In genomic region chr1:199204231-199204630, GRCh38 we compare ENCODE assay signal across 24 cellular contexts.
DNase-seq lines count a peak whose midpoint lies in the region; ATAC-seq lines count a peak whose summit lies in the region.
"Had no signal": no experiment of that assay in that cellular context is flagged by ENCODE, and none has a peak within 500 bp of the region (broad histone marks: within the 10 kb centered on the region; RNA-seq: fewer than 3 reads in every experiment).

No MANE protein-coding gene starts in this region.

- DNase-seq in NCI-H146 (lab: John Stamatoyannopoulos, UW) (peak; percentile 28), NCI-H2081 (lab: John Stamatoyannopoulos, UW) (peak; percentile 47 to 92), dermis blood vessel endothelial cell (peak; percentile 70), pulmonary artery endothelial cell (ENCODE audit: low read depth, low spot score) (peak; percentile 10), NCI-H2196 treated with DMSO at 0.1 percent for 48 hours (lab: John Stamatoyannopoulos, UW; ENCODE audit: unreplicated experiment) (no peak), NCI-H2029 treated with DMSO at 0.1 percent for 48 hours (lab: John Stamatoyannopoulos, UW) (no peak)
- DNase-seq: Caco-2; CD8-positive, alpha-beta T cell; DMS 273 treated with DMSO at 0.1 percent for 48 hours; DMS79; GF-D8; NCI-H1048; NCI-H2029; NCI-H226; NCI-H510A; NCI-H69; NK-92 treated with Interleukin-12 subunit alpha and Interleukin-12 subunit beta, amount 100 ng/mL, for 24 hours; PC-9; SJCRH30; T-helper 17 cell had no signal

- no peak for ATAC-seq in GM19463 (IDR thresholded peaks at IDR 0.05; ENCODE audit: unreplicated experiment)
- ATAC-seq: CD8-positive, alpha-beta T cell; HCT116; Right ventricle myocardium inferior; SK-N-SH treated with all-trans-retinoic acid at 6 μM for 48 hours; T-helper 17 cell had no signal

Comparison
In these comparisons a context has a peak if more than half of its experiments do, and no peak if none do; other contexts are left out.
1. DNase-seq: peak in NCI-H146 (single experiment), NCI-H2081 (2 of 2), dermis blood vessel endothelial cell (single experiment) and pulmonary artery endothelial cell (single experiment); none in NCI-H2196 treated with DMSO at 0.1 percent for 48 hours (single experiment) and NCI-H2029 treated with DMSO at 0.1 percent for 48 hours (single experiment).